16 cellular contexts compared by ENCODE assay signal in the genomic region with DNA sequence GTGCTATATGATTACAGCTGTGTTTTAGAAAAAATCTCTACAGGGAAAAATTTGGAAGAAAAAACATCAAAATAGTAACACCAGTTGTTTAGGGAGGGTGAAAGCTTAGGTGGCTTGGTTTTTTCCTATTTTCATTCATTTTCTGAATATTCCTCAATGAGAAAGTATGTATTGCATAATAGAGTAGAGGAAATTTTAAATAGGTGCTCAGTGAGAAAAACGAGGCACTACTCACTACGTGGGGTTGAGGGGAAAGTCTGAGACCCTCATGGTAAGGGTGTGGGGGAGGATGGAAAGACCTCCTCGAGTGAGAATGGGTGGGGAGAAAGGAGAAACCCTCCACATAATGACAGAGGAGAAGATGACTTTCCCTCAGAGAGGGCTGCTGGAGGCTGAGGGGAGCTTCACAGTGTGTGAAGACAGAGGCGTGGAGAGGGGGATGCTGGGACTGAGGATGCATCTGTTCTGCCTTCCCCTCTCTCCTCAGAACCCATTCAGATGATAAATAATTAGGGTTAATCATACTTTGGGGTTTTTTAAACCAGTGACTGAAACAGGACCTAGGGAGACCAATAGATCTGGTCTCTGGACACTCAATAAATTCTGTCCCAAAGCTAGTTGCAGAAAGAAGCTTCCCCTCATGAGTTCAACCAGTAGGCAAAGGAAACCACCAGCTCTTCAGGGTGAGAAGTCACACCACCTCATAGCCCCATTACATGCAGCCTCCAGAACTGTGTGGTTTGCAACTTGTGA. TPM values are rescaled to one million over a fixed set of nuclear protein-coding genes. Genes with fewer than 3 reads are reported as not detected.
DNase-seq lines count a peak whose midpoint lies in the region; ATAC-seq, FAIRE-seq and TF ChIP-seq lines count a peak whose summit lies in the region.
"Had no signal": no experiment of that assay in that cellular context is flagged by ENCODE, and none has a peak within 500 bp of the region (broad histone marks: within the 10 kb centered on the region; RNA-seq: fewer than 3 reads in every experiment).

No MANE protein-coding gene starts in this region.

- POLR2A ChIA-PET in activated CD4-positive, alpha-beta memory T cell treated with anti-CD3 and anti-CD28 coated beads, Interleukin-2, amount 10 ng/mL, durations not matched to agents 7 days and 5 days (lab: Charles Lee): interaction anchor here (1.2 to 2.3 kb wide), 3 partner anchors 12 to 45 kb away, joined by 4 to 9 read pairs (median 7); partner anchors contain the start of gene CD48

- FAIRE-seq in small intestine (lab: Jason Lieb, UNC) (no peak), H54 (lab: Jason Lieb, UNC) (no peak)
- FAIRE-seq: RCC 7860 had no signal

- H3K4me3 Mint-ChIP-seq in activated CD4-positive, alpha-beta T cell treated with anti-CD3 and anti-CD28 coated beads, Interleukin-2, amount 10 ng/mL, durations not matched to agents 24 days and 14 days: peak overlapping the region; percentile 2
- H3K4me3 Mint-ChIP-seq in activated CD4-positive, alpha-beta memory T cell treated with anti-CD3 and anti-CD28 coated beads, Interleukin-2, amount 10 ng/mL, durations not matched to agents 7 days and 5 days: no peak overlapping the region
- H3K4me3 Mint-ChIP-seq: HFFc6, neural crest cell had no signal

- intact Hi-C loops in activated CD4-positive, alpha-beta T cell treated with anti-CD3 and anti-CD28 coated beads, Interleukin-2, amount 10 ng/mL, durations not matched to agents 24 days and 14 days (cut with micrococcal nuclease): no loop called here
- intact Hi-C loops in lower leg skin (cut with DNase I; ENCODE audit: low total_unique reads): no loop called here

- H3K27me3 Mint-ChIP-seq in activated CD4-positive, alpha-beta T cell treated with anti-CD3 and anti-CD28 coated beads, Interleukin-2, amount 10 ng/mL, durations not matched to agents 24 days and 14 days: no peaks in the 10 kb centered on the region
- H3K27me3 Mint-ChIP-seq in activated CD4-positive, alpha-beta memory T cell treated with anti-CD3 and anti-CD28 coated beads, Interleukin-2, amount 10 ng/mL, durations not matched to agents 7 days and 5 days: no peaks in the 10 kb centered on the region

- WGBS in small intestine, 3 donors: 55 to 68% (median 56%) methylated on average over 4 of the region's 4 CpGs
- 67 to 68% methylated on average over 4 of the region's 4 CpGs for WGBS in lower leg skin, 2 donors

- H3K27ac ChIP-seq in small intestine (ENCODE audit: low read depth in 1 of 2, low read length in 1 of 2): peak overlapping the region; percentile 36 to 59
- H3K27ac ChIP-seq: cardiac muscle cell had no signal

- H3K36me3 ChIP-seq in small intestine (ENCODE audit: control insufficient read depth in 2 of 2, insufficient read depth in 2 of 2, low read length in 2 of 2): no peaks in the 10 kb centered on the region
- H3K36me3 ChIP-seq: cardiac muscle cell had no signal

- H3K27me3 ChIP-seq in small intestine (ENCODE audit: control insufficient read depth in 2 of 2, insufficient read depth in 2 of 2, low read length in 2 of 2): no peaks in the 10 kb centered on the region

- no peak for TF ChIP-seq CTCF in lower leg skin (IDR thresholded peaks at IDR 0.05)

- peak; percentile 76 for DNase-seq in activated CD4-positive, alpha-beta T cell treated with anti-CD3 and anti-CD28 coated beads, Interleukin-2, amount 10 ng/mL, durations not matched to agents 24 days and 14 days
- DNase-seq in activated CD4-positive, alpha-beta T cell treated with anti-CD3 and anti-CD28 coated beads, Interleukin-2, amount 50 U/mL, for 1 hour: no peak
- peak; percentile 52 for DNase-seq in activated CD4-positive, alpha-beta memory T cell treated with anti-CD3 and anti-CD28 coated beads, Interleukin-2, amount 10 ng/mL, durations not matched to agents 7 days and 5 days
- DNase-seq in small intestine (peak; percentile 58), lower leg skin (ENCODE audit: low spot score in 2 of 2) (no peak), H54 (ENCODE audit: insufficient read length, low spot score) (no peak)
- DNase-seq: glutamatergic neuron, HFFc6, T-helper 9 cell had no signal

- H3K9me3 Mint-ChIP-seq in activated CD4-positive, alpha-beta T cell treated with anti-CD3 and anti-CD28 coated beads, Interleukin-2, amount 10 ng/mL, durations not matched to agents 24 days and 14 days: peaks cover 20% of the 10 kb centered on the region
- peaks cover 6% of the 10 kb centered on the region for H3K9me3 Mint-ChIP-seq in activated CD4-positive, alpha-beta memory T cell treated with anti-CD3 and anti-CD28 coated beads, Interleukin-2, amount 10 ng/mL, durations not matched to agents 7 days and 5 days
- H3K9me3 Mint-ChIP-seq: HFFc6, neural crest cell had no signal

- no peaks in the 10 kb centered on the region for H3K4me1 ChIP-seq in small intestine (ENCODE audit: control insufficient read depth in 2 of 2, insufficient read depth in 1 of 2, low read depth in 1 of 2, low read length in 1 of 2)

- H3K36me3 Mint-ChIP-seq in activated CD4-positive, alpha-beta T cell treated with anti-CD3 and anti-CD28 coated beads, Interleukin-2, amount 10 ng/mL, durations not matched to agents 24 days and 14 days (ENCODE audit: low read depth): peaks cover 27% of the 10 kb centered on the region
- peaks cover 19% of the 10 kb centered on the region for H3K36me3 Mint-ChIP-seq in activated CD4-positive, alpha-beta memory T cell treated with anti-CD3 and anti-CD28 coated beads, Interleukin-2, amount 10 ng/mL, durations not matched to agents 7 days and 5 days (ENCODE audit: low read depth)

- TF ChIP-seq POLR2A in lower leg skin (IDR thresholded peaks at IDR 0.05) (no peak), H54 (IDR thresholded peaks at IDR 0.05; ENCODE audit: low read depth, low read length) (no peak)

- peaks cover 42% of the 10 kb centered on the region for H3K4me1 Mint-ChIP-seq in activated CD4-positive, alpha-beta T cell treated with anti-CD3 and anti-CD28 coated beads, Interleukin-2, amount 10 ng/mL, durations not matched to agents 24 days and 14 days
- H3K4me1 Mint-ChIP-seq in activated CD4-positive, alpha-beta memory T cell treated with anti-CD3 and anti-CD28 coated beads, Interleukin-2, amount 10 ng/mL, durations not matched to agents 7 days and 5 days: peaks cover 34% of the 10 kb centered on the region
- H3K4me1 Mint-ChIP-seq: neural crest cell had no signal

- no peaks in the 10 kb centered on the region for H3K9me3 ChIP-seq in small intestine (ENCODE audit: control insufficient read depth, low read depth)

- peak overlapping the region; percentile 86 for H3K27ac Mint-ChIP-seq in activated CD4-positive, alpha-beta T cell treated with anti-CD3 and anti-CD28 coated beads, Interleukin-2, amount 10 ng/mL, durations not matched to agents 24 days and 14 days
- peak overlapping the region; percentile 79 for H3K27ac Mint-ChIP-seq in activated CD4-positive, alpha-beta memory T cell treated with anti-CD3 and anti-CD28 coated beads, Interleukin-2, amount 10 ng/mL, durations not matched to agents 7 days and 5 days
- H3K27ac Mint-ChIP-seq: HFFc6 had no signal

- CTCF ChIA-PET in activated CD4-positive, alpha-beta memory T cell treated with anti-CD3 and anti-CD28 coated beads, Interleukin-2, amount 10 ng/mL, durations not matched to agents 7 days and 5 days (lab: Charles Lee): interaction anchor here (0.7 to 2.5 kb wide), 8 partner anchors 9 to 73 kb away, joined by 3 to 16 read pairs (median 3); partner anchors contain the start of genes CD48 and LY9

- H3K4me3 ChIP-seq in small intestine (ENCODE audit: low read depth in 1 of 2, low read length in 2 of 2): no peak overlapping the region
- H3K4me3 ChIP-seq in lower leg skin (ENCODE audit: low read depth, poor library complexity, severe bottlenecking): no peak overlapping the region
- H3K4me3 ChIP-seq: cardiac muscle cell had no signal

- ATAC-seq in GM19467 (IDR thresholded peaks at IDR 0.05; ENCODE audit: unreplicated experiment) (peak; percentile 56), HG03039 (IDR thresholded peaks at IDR 0.05; ENCODE audit: unreplicated experiment) (no peak)

RNA-seq across cellular contexts. Expression of gene SLAMF7, which starts 17.0 kb away (rescaled TPM):
- 18.4 and 20.7 TPM in 2 replicates for total RNA-seq in activated CD4-positive, alpha-beta T cell treated with anti-CD3 and anti-CD28 coated beads, Interleukin-2, amount 10 ng/mL, durations not matched to agents 24 days and 14 days
- total RNA-seq in activated CD4-positive, alpha-beta memory T cell treated with anti-CD3 and anti-CD28 coated beads, Interleukin-2, amount 10 ng/mL, durations not matched to agents 7 days and 5 days: 10 to 100 TPM; 13.7 to 15.3 TPM
- polyA plus RNA-seq in small intestine: 10 to 100 TPM in 1 of 3 donors, 1 to 10 TPM in 2; 1.8 to 12.2 (median 2.4) TPM
- total RNA-seq in lower leg skin: 1 to 10 TPM in 3 of 4 donors, under 1 TPM in 1; 0.91 to 8.0 (median 4.5) TPM
- total RNA-seq: cardiac muscle cell, HFFc6, neural crest cell had no signal
- polyA plus RNA-seq: cardiac muscle cell had no signal

RNA-seq across cellular contexts. Expression of gene LY9, which starts 39.9 kb away (rescaled TPM):
- 0.30 and 0.85 TPM in 2 replicates for total RNA-seq in activated CD4-positive, alpha-beta T cell treated with anti-CD3 and anti-CD28 coated beads, Interleukin-2, amount 10 ng/mL, durations not matched to agents 24 days and 14 days
- total RNA-seq in activated CD4-positive, alpha-beta memory T cell treated with anti-CD3 and anti-CD28 coated beads, Interleukin-2, amount 10 ng/mL, durations not matched to agents 7 days and 5 days: 10 to 100 TPM; 46.4 to 49.9 TPM
- 1 to 10 TPM in 2 of 3 donors, under 1 TPM in 1; 0.45 to 3.8 (median 1.0) TPM for polyA plus RNA-seq in small intestine
- total RNA-seq in lower leg skin: 1 to 10 TPM in 2 of 4 donors, under 1 TPM in 2; 0.23 to 1.6 (median 0.84) TPM
- total RNA-seq: A172, cardiac muscle cell, HFFc6, M059J, neural crest cell had no signal
- polyA plus RNA-seq: cardiac muscle cell had no signal

RNA-seq across cellular contexts. Expression of gene CD48, which starts 44.4 kb away (rescaled TPM):
- total RNA-seq in activated CD4-positive, alpha-beta T cell treated with anti-CD3 and anti-CD28 coated beads, Interleukin-2, amount 10 ng/mL, durations not matched to agents 24 days and 14 days: 206 and 208 TPM in 2 replicates
- total RNA-seq in activated CD4-positive, alpha-beta memory T cell treated with anti-CD3 and anti-CD28 coated beads, Interleukin-2, amount 10 ng/mL, durations not matched to agents 7 days and 5 days: 100 to 1,000 TPM; 403 to 404 TPM
- polyA plus RNA-seq in small intestine: 10 to 100 TPM in 2 of 3 donors, 1 to 10 TPM in 1; 5.6 to 28.6 (median 12.2) TPM
- total RNA-seq in lower leg skin: 1 to 10 TPM in 3 of 4 donors, under 1 TPM in 1; 0.53 to 4.3 (median 1.5) TPM
- total RNA-seq: A172, cardiac muscle cell, HFFc6, neural crest cell had no signal
- polyA plus RNA-seq: cardiac muscle cell had no signal

Comparison
In these comparisons a context has a peak if more than half of its experiments do, and no peak if none do; other contexts are left out.
1. DNase-seq: peak in activated CD4-positive, alpha-beta T cell treated with anti-CD3 and anti-CD28 coated beads, Interleukin-2, amount 10 ng/mL, durations not matched to agents 24 days and 14 days (single experiment), activated CD4-positive, alpha-beta memory T cell treated with anti-CD3 and anti-CD28 coated beads, Interleukin-2, amount 10 ng/mL, durations not matched to agents 7 days and 5 days (single experiment) and small intestine (single experiment); none in activated CD4-positive, alpha-beta T cell treated with anti-CD3 and anti-CD28 coated beads, Interleukin-2, amount 50 U/mL, for 1 hour (single experiment), lower leg skin (0 of 2) and H54 (single experiment).
2. RNA of gene LY9, which starts 39.9 kb away (total RNA-seq): 46.4 to 49.9 TPM in activated CD4-positive, alpha-beta memory T cell treated with anti-CD3 and anti-CD28 coated beads, Interleukin-2, amount 10 ng/mL, durations not matched to agents 7 days and 5 days; 0.23 to 1.6 TPM in lower leg skin and 0.30 to 0.85 TPM in activated CD4-positive, alpha-beta T cell treated with anti-CD3 and anti-CD28 coated beads, Interleukin-2, amount 10 ng/mL, durations not matched to agents 24 days and 14 days; every median in the first group is over 10 times any median in the second.
3. RNA of gene CD48, which starts 44.4 kb away (total RNA-seq): 403 to 404 TPM in activated CD4-positive, alpha-beta memory T cell treated with anti-CD3 and anti-CD28 coated beads, Interleukin-2, amount 10 ng/mL, durations not matched to agents 7 days and 5 days and 206 to 208 TPM in activated CD4-positive, alpha-beta T cell treated with anti-CD3 and anti-CD28 coated beads, Interleukin-2, amount 10 ng/mL, durations not matched to agents 24 days and 14 days; 0.53 to 4.3 TPM in lower leg skin; every median in the first group is over 10 times any median in the second.